Comparison of ENCODE assay signal across 11 cellular contexts in genomic region chr3:45218578-45219390, GRCh38. TPM values are rescaled to one million over a fixed set of nuclear protein-coding genes. Genes with fewer than 3 reads are reported as not detected.
DNase-seq lines count a peak whose midpoint lies in the region; ATAC-seq and TF ChIP-seq lines count a peak whose summit lies in the region.
"Had no signal": no experiment of that assay in that cellular context is flagged by ENCODE, and none has a peak within 500 bp of the region (broad histone marks: within the 10 kb centered on the region; RNA-seq: fewer than 3 reads in every experiment).

No MANE protein-coding gene starts in this region.

- POLR2A ChIA-PET in RWPE1 (lab: Yijun Ruan, JAX; ENCODE audit: low non-redundant PET) = no interaction called here

- H3K27ac ChIP-seq in RWPE1 = peak overlapping the region; percentile 91
- H3K27ac ChIP-seq: tibial nerve had no signal

- no peak for TF ChIP-seq CTCF in RWPE1 (conservative IDR thresholded peaks at IDR 0.05; ENCODE audit: low read depth)

- DNase-seq in H4 (ENCODE audit: low spot score) (peak; percentile 22), RWPE1 (ENCODE audit: low spot score) (peak; percentile 40), fibroblast of gingiva (ENCODE audit: low read depth) (peak; percentile 42), renal cortical epithelial cell (ENCODE audit: low read depth) (peak; percentile 32), G401 (ENCODE audit: low spot score) (no peak), kidney glomerular epithelial cell (lab: John Stamatoyannopoulos, UW) (no peak)
- DNase-seq: Caco-2, NCI-H1105 treated with DMSO at 0.1 percent for 48 hours had no signal

- CTCF ChIA-PET in RWPE1 (lab: Yijun Ruan, JAX) = no interaction called here

- in situ Hi-C loops in G401 (cut with HindIII; ENCODE audit: low sequenced_read_pairs) = no loop called here

- ATAC-seq in GM18873 (IDR thresholded peaks at IDR 0.05; ENCODE audit: low FRiP score, unreplicated experiment) = no peak
- no peak for ATAC-seq in HG03039 (IDR thresholded peaks at IDR 0.05; ENCODE audit: unreplicated experiment)

RNA-seq across cellular contexts. Expression of gene TMEM158, which starts 7.3 kb away (rescaled TPM):
- total RNA-seq in H4 (2014; rRNA removed; shearing (Covaris generic)) = 8.3 and 9.2 TPM in 2 replicates
- 0.35 and 6.9 TPM in 2 replicates for total RNA-seq in renal cortical epithelial cell
- total RNA-seq in G401 (2014; rRNA removed; shearing (Covaris generic)) = not detected in 2 replicates

Comparison
In these comparisons a context has a peak if more than half of its experiments do, and no peak if none do; other contexts are left out.
1. DNase-seq: peak in H4 (single experiment), RWPE1 (single experiment), fibroblast of gingiva (single experiment) and renal cortical epithelial cell (single experiment); none in G401 (single experiment) and kidney glomerular epithelial cell (single experiment).